ENCODE assay signal across 1 cellular context in genomic region chrX:153672531-153673397, GRCh38.
TF ChIP-seq lines count a peak whose summit lies in the region.

No MANE protein-coding gene starts in this region.

TF ChIP-seq in A549, 52 proteins besides CTCF, POLR2A, EP300 and RAD21:
- TF ChIP-seq ZC3H11A (IDR thresholded peaks at IDR 0.05) (no peak), FOSB (CRISPR knock-in tag; IDR thresholded peaks at IDR 0.05) (no peak), RARB (CRISPR knock-in tag; IDR thresholded peaks at IDR 0.05) (no peak), NPAS2 (CRISPR knock-in tag; IDR thresholded peaks at IDR 0.05; ENCODE audit: borderline replicate concordance) (no peak), RCOR1 (IDR thresholded peaks at IDR 0.05; ENCODE audit: low read depth, low read length) (no peak), HOXB13 (CRISPR knock-in tag; IDR thresholded peaks at IDR 0.05; ENCODE audit: low read depth) (no peak), PHF8 (IDR thresholded peaks at IDR 0.05; ENCODE audit: borderline replicate concordance, low read depth) (no peak), CBX2 (IDR thresholded peaks at IDR 0.05; ENCODE audit: borderline replicate concordance, low read depth) (no peak), HMGXB4 (CRISPR knock-in tag; IDR thresholded peaks at IDR 0.05; ENCODE audit: borderline replicate concordance) (no peak), SREBF2 (IDR thresholded peaks at IDR 0.05) (no peak), HOXB5 (CRISPR knock-in tag; IDR thresholded peaks at IDR 0.05) (no peak), USF2 (IDR thresholded peaks at IDR 0.05) (no peak)
